Comparison of ENCODE assay signal across 8 cellular contexts in the genomic region with DNA sequence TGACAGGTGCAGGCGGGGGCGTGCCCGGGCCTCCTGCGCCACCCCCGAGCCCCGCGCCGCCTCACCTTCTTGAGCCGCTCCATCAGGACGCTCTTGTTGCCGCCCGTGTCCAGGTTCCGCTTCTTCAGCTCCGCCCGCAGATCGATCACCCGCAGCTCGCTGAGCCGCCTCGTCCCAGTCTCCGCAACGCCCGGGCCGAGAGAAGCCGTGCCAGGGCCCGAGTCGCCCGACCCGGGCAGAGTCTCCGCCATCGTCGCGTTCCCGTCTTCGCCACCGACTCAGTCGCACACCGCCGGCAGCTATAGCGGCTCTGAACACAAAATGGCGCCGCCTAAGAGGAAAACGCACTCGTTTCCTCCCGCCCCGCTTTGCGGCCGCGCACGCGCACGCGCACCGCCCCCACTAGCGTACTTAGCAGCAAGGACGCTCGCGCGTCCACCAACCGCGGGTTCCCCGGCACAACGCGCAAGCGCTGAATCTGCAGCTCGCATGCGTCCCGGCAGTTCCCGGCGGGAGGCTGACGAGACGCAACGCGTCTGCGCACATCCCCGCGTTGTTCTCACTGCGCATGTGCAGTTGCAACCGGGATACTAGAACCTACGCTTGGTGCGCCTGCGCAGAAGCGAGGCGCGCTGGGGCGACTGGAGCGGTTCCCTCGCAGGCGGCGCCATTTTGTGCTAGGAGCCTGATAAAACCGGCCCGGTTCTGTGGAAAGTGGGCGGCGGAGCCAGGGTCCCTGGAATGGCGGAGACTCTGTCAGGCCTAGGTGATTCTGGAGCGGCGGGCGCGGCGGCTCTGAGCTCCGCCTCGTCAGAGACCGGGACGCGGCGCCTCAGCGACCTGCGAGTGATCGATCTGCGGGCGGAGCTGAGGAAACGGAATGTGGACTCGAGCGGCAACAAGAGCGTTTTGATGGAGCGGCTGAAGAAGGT. TPM values are rescaled to one million over a fixed set of nuclear protein-coding genes. Genes with fewer than 3 reads are reported as not detected.
DNase-seq lines count a peak whose midpoint lies in the region; ATAC-seq, FAIRE-seq and TF ChIP-seq lines count a peak whose summit lies in the region.

Gene SAFB (plus strand): TSS at position 619 of the 932 bp plus-strand sequence. CDS start 123 bp downstream, at position 742.
Gene SAFB2 (minus strand): TSS at position 312 of the 932 bp plus-strand sequence. CDS start 61 bp downstream, at position 251.

- H3K27me3 Mint-ChIP-seq in chondrocyte (ENCODE audit: low read depth): no peaks in the 10 kb centered on the region

- FAIRE-seq in keratinocyte (lab: Jason Lieb, UNC): peak; percentile 94

- H3K4me1 ChIP-seq in keratinocyte (ENCODE audit: control insufficient read depth, extremely low read depth, insufficient read depth, low read length): peaks cover 22% of the 10 kb centered on the region

- TF ChIP-seq CTCF in chondrocyte (IDR thresholded peaks at IDR 0.05): no peak
- TF ChIP-seq CTCF in keratinocyte (optimal IDR thresholded peaks at IDR 0.05 in 1 of 3, IDR thresholded peaks at IDR 0.05 in 1 of 3, conservative IDR thresholded peaks at IDR 0.05 in 1 of 3; ENCODE audit: extremely low read depth in 1 of 3, insufficient read depth in 2 of 3, low read length in 3 of 3): no peak

- ATAC-seq in HG03439 (IDR thresholded peaks at IDR 0.05; ENCODE audit: unreplicated experiment): peak; percentile 82

- H3K27me3 ChIP-seq in keratinocyte (ENCODE audit: control insufficient read depth, extremely low read depth, insufficient read depth, low read length): no peaks in the 10 kb centered on the region

- peak within 1 kb of the TSS; percentile 87 for H3K27ac ChIP-seq in keratinocyte (ENCODE audit: control insufficient read depth, insufficient read depth, low read length)

- H3K79me2 ChIP-seq in keratinocyte (ENCODE audit: control insufficient read depth, insufficient read depth, low read length): peaks cover 95% of the 10 kb centered on the region

- dilution Hi-C loops in keratinocyte (cut with MboI; ENCODE audit: extremely low pct_ligation_motif_present, low sequenced_read_pairs): no loop called here

- H3K27ac Mint-ChIP-seq in chondrocyte (ENCODE audit: unreplicated experiment): peak within 1 kb of the TSS; percentile 99

- peaks cover 17 to 53% of the 10 kb centered on the region in 2 experiments for H3K36me3 ChIP-seq in keratinocyte (ENCODE audit: control insufficient read depth in 2 of 2, extremely low read depth in 1 of 2, insufficient read depth in 2 of 2, low read length in 2 of 2)

- peak; percentile 98 for TF ChIP-seq POLR2A in GM19193 (IDR thresholded peaks at IDR 0.05; ENCODE audit: extremely low read depth, insufficient read depth, insufficient read length)

- peaks cover 22% of the 10 kb centered on the region for H3K36me3 Mint-ChIP-seq in chondrocyte (ENCODE audit: low read depth)

- peak within 1 kb of the TSS; percentile 78 for H2AFZ ChIP-seq in keratinocyte (ENCODE audit: control insufficient read depth, low read length)

- H3K4me1 Mint-ChIP-seq in chondrocyte (ENCODE audit: low read depth): peaks cover 44% of the 10 kb centered on the region

- DNase-seq in AML-193 (lab: John Stamatoyannopoulos, UW) (peak; percentile 96 to 97), NCI-H510A treated with DMSO at 0.1 percent for 48 hours (lab: John Stamatoyannopoulos, UW) (peak; percentile 99), chondrocyte (ENCODE audit: low spot score) (peak; percentile 100), keratinocyte (ENCODE audit: low read depth, low spot score) (peak; percentile 96)
- peak; percentile 98 for DNase-seq in activated CD4-positive, alpha-beta T cell treated with anti-CD3 and anti-CD28 coated beads for 24 hours (ENCODE audit: low read depth in 2 of 2)
- peak; percentile 99 for DNase-seq in stimulated activated CD4-positive, alpha-beta T cell treated with anti-CD3 and anti-CD28 coated beads, Interleukin-15, amount 100 ng/mL, for 1 hour (ENCODE audit: low read depth in 1 of 2, low spot score in 1 of 2)

- no peaks in the 10 kb centered on the region for H3K9me3 ChIP-seq in keratinocyte (ENCODE audit: control insufficient read depth, low read depth, low read length)

- peak within 1 kb of the TSS; percentile 91 to 95 (median 95) for H3K4me3 ChIP-seq in keratinocyte (ENCODE audit: control insufficient read depth in 2 of 3, extremely low read depth in 1 of 3, insufficient read depth in 2 of 3, low read depth in 1 of 3, low read length in 3 of 3)

- H3K9ac ChIP-seq in keratinocyte (ENCODE audit: control insufficient read depth, extremely low read depth, insufficient read depth, low read length): peak within 1 kb of the TSS; percentile 97

- peak within 1 kb of the TSS; percentile 100 for H3K4me3 Mint-ChIP-seq in chondrocyte (ENCODE audit: unreplicated experiment)

- no peaks in the 10 kb centered on the region for H3K9me3 Mint-ChIP-seq in chondrocyte (ENCODE audit: low read depth)

- H3K4me2 ChIP-seq in keratinocyte (ENCODE audit: control insufficient read depth, extremely low read depth, insufficient read depth, low read depth, low read length): peak within 1 kb of the TSS; percentile 96

- peaks cover 2% of the 10 kb centered on the region for H3K9me1 ChIP-seq in keratinocyte (ENCODE audit: control insufficient read depth, extremely low read depth, insufficient read depth, low read length)

- peaks cover 22% of the 10 kb centered on the region for H4K20me1 ChIP-seq in keratinocyte (ENCODE audit: control insufficient read depth, extremely low read depth, insufficient read depth, low read length)

RNA-seq across cellular contexts. Expression of gene SAFB, which starts in this region (rescaled TPM):
- total RNA-seq in chondrocyte: 56.6 to 77.1 TPM (median 58.3 TPM) in 3 replicates
- polyA plus RNA-seq in keratinocyte: 13.2 to 35.5 TPM (median 34.0 TPM) in 3 replicates
- 187 TPM for polyA plus RNA-seq in keratinocyte (2011; ENCODE audit: low read depth)
- polyA plus RNA-seq in keratinocyte (2011; cell fraction: cytosol; rRNA removed): 16.0 and 25.5 TPM in 2 replicates
- 73.3 and 86.2 TPM in 2 replicates for polyA plus RNA-seq in keratinocyte (2011; cell fraction: nucleus; rRNA removed)
- 42.9 and 55.8 TPM in 2 replicates for polyA plus RNA-seq in keratinocyte (2012; ENCODE audit: low replicate concordance)
- 6.2 to 22.1 TPM (median 20.6 TPM) in 3 replicates for polyA minus RNA-seq in keratinocyte
- 34.7 TPM for polyA minus RNA-seq in keratinocyte (2011; cell fraction: cytosol; rRNA and poly(A)+ RNA removed)
- polyA minus RNA-seq in keratinocyte (2011; cell fraction: nucleus; rRNA and poly(A)+ RNA removed): 24.5 and 40.2 TPM in 2 replicates

RNA-seq across cellular contexts. Expression of gene SAFB2, which starts in this region (rescaled TPM):
- 48.2 to 62.7 TPM (median 49.2 TPM) in 3 replicates for total RNA-seq in chondrocyte
- polyA plus RNA-seq in keratinocyte: 8.0 to 17.5 TPM (median 15.3 TPM) in 3 replicates
- 87.1 TPM for polyA plus RNA-seq in keratinocyte (2011; ENCODE audit: low read depth)
- polyA plus RNA-seq in keratinocyte (2011; cell fraction: cytosol; rRNA removed): 9.5 and 12.7 TPM in 2 replicates
- 54.1 and 65.9 TPM in 2 replicates for polyA plus RNA-seq in keratinocyte (2011; cell fraction: nucleus; rRNA removed)
- polyA plus RNA-seq in keratinocyte (2012; ENCODE audit: low replicate concordance): 24.7 and 26.2 TPM in 2 replicates
- polyA minus RNA-seq in keratinocyte: 7.4 to 23.1 TPM (median 12.4 TPM) in 3 replicates
- polyA minus RNA-seq in keratinocyte (2011; cell fraction: cytosol; rRNA and poly(A)+ RNA removed): 19.2 TPM
- polyA minus RNA-seq in keratinocyte (2011; cell fraction: nucleus; rRNA and poly(A)+ RNA removed): 13.1 and 29.9 TPM in 2 replicates

Comparison
In these comparisons a context has a peak if more than half of its experiments do, and no peak if none do; other contexts are left out.
1. Peak in every context shown above with its lines: DNase-seq, ATAC-seq, H3K4me3 ChIP-seq and H3K27ac ChIP-seq.